In genomic region chr1:63593303-63593886, GRCh38 we compare ENCODE assay signal across 8 cellular contexts. TPM values are rescaled to one million over a fixed set of nuclear protein-coding genes. Genes with fewer than 3 reads are reported as not detected.
DNase-seq lines count a peak whose midpoint lies in the region; ATAC-seq and TF ChIP-seq lines count a peak whose summit lies in the region.

Gene PGM1, plus strand, starts transcription at chr1:63593411. Its CDS starts 78 bp downstream, at chr1:63593489.

- H3K27ac ChIP-seq in dorsolateral prefrontal cortex = peak within 1 kb of the TSS; percentile 22 to 97 (median 91)

- ATAC-seq in GM19025 (IDR thresholded peaks at IDR 0.05; ENCODE audit: low read depth, unreplicated experiment) (peak; percentile 68), HG03196 (IDR thresholded peaks at IDR 0.05; ENCODE audit: unreplicated experiment) (peak; percentile 79)

- DNase-seq in AG20443 (ENCODE audit: low spot score) = peak; percentile 93
- peak; percentile 81 for DNase-seq in NCI-H510A (lab: John Stamatoyannopoulos, UW)
- peak; percentile 73 to 81 for DNase-seq in activated CD4-positive, alpha-beta T cell treated with anti-CD3 and anti-CD28 coated beads, Interleukin-2, amount 50 U/mL, for 48 hours
- peak; percentile 53 to 88 (median 76) for DNase-seq in dorsolateral prefrontal cortex
- peak; percentile 62 to 95 for DNase-seq in lower leg skin (ENCODE audit: low spot score in 2 of 2)
- peak; percentile 54 to 72 for DNase-seq in stimulated activated CD4-positive, alpha-beta T cell treated with anti-CD3 and anti-CD28 coated beads, Interleukin-4, amount 100 ng/mL, for 48 hours (ENCODE audit: low read depth in 2 of 2)

- intact Hi-C loops in dorsolateral prefrontal cortex (cut with DNase I) = loop anchor here in 1 of 2 donors (1.0 kb wide), 1 partner anchor 70 kb away; the partner anchor contains the start of genes EFCAB7 and ITGB3BP
- intact Hi-C loops in lower leg skin (cut with DNase I; ENCODE audit: low total_unique reads) = no loop called here

- peak within 1 kb of the TSS; percentile 59 to 95 (median 86) for H3K4me3 ChIP-seq in dorsolateral prefrontal cortex
- peak within 1 kb of the TSS; percentile 58 for H3K4me3 ChIP-seq in lower leg skin (ENCODE audit: low read depth, poor library complexity, severe bottlenecking)

- no peak for TF ChIP-seq POLR2A in lower leg skin (IDR thresholded peaks at IDR 0.05)

- TF ChIP-seq CTCF in dorsolateral prefrontal cortex (IDR thresholded peaks at IDR 0.05 in 54 of 56, conservative IDR thresholded peaks at IDR 0.05 in 2 of 56; ENCODE audit: low read depth in 1 of 56, partially characterized antibody in 56 of 56) = peak in 9 of 56 donors; percentile 8 to 33 (median 15)
- TF ChIP-seq CTCF in lower leg skin (IDR thresholded peaks at IDR 0.05) = no peak

- no peaks in the 10 kb centered on the region for H3K27me3 ChIP-seq in dorsolateral prefrontal cortex

- WGBS in lower leg skin, 2 donors = 1% methylated on average over 35 to 41 of the region's 64 CpGs

RNA-seq across cellular contexts. Expression of gene PGM1, which starts in this region (rescaled TPM):
- total RNA-seq in dorsolateral prefrontal cortex (10 to 100 TPM; 25.8 to 77.5 (median 44.4) TPM), lower leg skin (10 to 100 TPM; 39.3 to 54.2 (median 48.9) TPM)

Comparison
In these comparisons a context has a peak if more than half of its experiments do, and no peak if none do; other contexts are left out.
1. Peak in every context shown above with its lines: DNase-seq, ATAC-seq, H3K4me3 ChIP-seq and H3K27ac ChIP-seq.